ENCODE assay signal across 18 cellular contexts in the genomic region with DNA sequence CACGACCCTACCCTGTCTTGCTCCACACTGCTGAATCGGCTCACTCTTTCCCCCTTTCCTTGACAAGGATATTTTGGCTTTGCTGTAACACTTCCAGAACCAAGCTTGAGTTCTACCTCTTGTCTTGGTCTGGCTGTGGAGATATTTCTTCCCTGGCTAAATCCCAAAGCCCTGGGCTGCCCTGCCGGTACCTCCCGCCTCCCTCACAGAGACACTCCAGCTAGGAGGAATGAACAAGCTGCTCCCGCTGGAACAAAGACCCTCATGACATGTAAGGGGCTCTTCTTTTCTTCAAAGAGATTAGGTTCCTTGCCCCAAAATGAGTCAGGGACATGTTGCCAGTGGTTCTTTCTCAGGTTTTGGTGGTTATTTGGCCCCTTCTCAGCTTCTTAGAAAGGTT.
"Had no signal": no experiment of that assay in that cellular context is flagged by ENCODE, and none has a peak within 500 bp of the region (broad histone marks: within the 10 kb centered on the region; RNA-seq: fewer than 3 reads in every experiment).

No MANE protein-coding gene starts in this region.

- H3K4me1 ChIP-seq: prostate gland, right lobe of liver had no signal

- H3K4me3 ChIP-seq: gastroesophageal sphincter, prostate gland, right lobe of liver, smooth muscle cell, upper lobe of right lung had no signal

- DNase-seq: activated B cell treated with CpG ODN at 0.5 μM for 24 hours; activated CD4-positive, alpha-beta T cell treated with anti-CD3 and anti-CD28 coated beads for 48 hours; activated CD8-positive, alpha-beta T cell treated with anti-CD3 and anti-CD28 coated beads for 36 hours; activated gamma-delta T cell; activated naive CD8-positive, alpha-beta T cell treated with anti-CD3 and anti-CD28 coated beads for 36 hours; activated T-cell treated with anti-CD3 and anti-CD28 coated beads, Interleukin-2, amount 50 U/mL, for 4 hours; dermis blood vessel endothelial cell; erythroblast; left colon; naive thymus-derived CD8-positive, alpha-beta T cell; nucleus accumbens; right lobe of liver; upper lobe of right lung had no signal

- H3K9me3 ChIP-seq: gastroesophageal sphincter, prostate gland, right lobe of liver, upper lobe of right lung had no signal

- ATAC-seq: activated CD8-positive, alpha-beta T cell treated with anti-CD3 and anti-CD28 coated beads for 36 hours; activated T-cell treated with anti-CD3 and anti-CD28 coated beads, Interleukin-2, amount 50 U/mL, for 4 hours; left colon; naive thymus-derived CD8-positive, alpha-beta T cell; upper lobe of right lung had no signal

- H3K27ac ChIP-seq: gastroesophageal sphincter, prostate gland, right lobe of liver, upper lobe of right lung had no signal

- H3K27me3 ChIP-seq: gastroesophageal sphincter, right lobe of liver, upper lobe of right lung had no signal

- H3K27me3 Mint-ChIP-seq: activated B cell treated with CpG ODN at 0.5 μM for 24 hours; activated CD8-positive, alpha-beta T cell treated with anti-CD3 and anti-CD28 coated beads for 36 hours; activated naive CD8-positive, alpha-beta T cell treated with anti-CD3 and anti-CD28 coated beads for 36 hours; naive thymus-derived CD8-positive, alpha-beta T cell; stimulated activated naive CD8-positive, alpha-beta T cell treated with anti-CD3 and anti-CD28 coated beads, Interleukin-15, Interleukin-2, amounts not matched to agents 100 ng/mL and 50 ng/mL, for 24 hours had no signal

- H3K9me3 Mint-ChIP-seq: activated B cell treated with CpG ODN at 0.5 μM for 24 hours; activated CD8-positive, alpha-beta T cell treated with anti-CD3 and anti-CD28 coated beads for 36 hours; activated naive CD8-positive, alpha-beta T cell treated with anti-CD3 and anti-CD28 coated beads for 36 hours; activated T-cell treated with anti-CD3 and anti-CD28 coated beads, Interleukin-2, amount 50 U/mL, for 4 hours; naive thymus-derived CD8-positive, alpha-beta T cell; stimulated activated naive CD8-positive, alpha-beta T cell treated with anti-CD3 and anti-CD28 coated beads, Interleukin-15, Interleukin-2, amounts not matched to agents 100 ng/mL and 50 ng/mL, for 24 hours; T-helper 1 cell treated with Interleukin-12 subunit alpha and Interleukin-12 subunit beta and Interleukin-4 antibody, amounts not matched to agents 30 μg/mL and 1 μg/mL, for 36 hours had no signal

- H3K4me3 Mint-ChIP-seq: activated B cell treated with CpG ODN at 0.5 μM for 24 hours; activated CD8-positive, alpha-beta T cell treated with anti-CD3 and anti-CD28 coated beads for 36 hours; activated naive CD8-positive, alpha-beta T cell treated with anti-CD3 and anti-CD28 coated beads for 36 hours; activated T-cell treated with anti-CD3 and anti-CD28 coated beads, Interleukin-2, amount 50 U/mL, for 4 hours; naive thymus-derived CD8-positive, alpha-beta T cell; stimulated activated naive CD8-positive, alpha-beta T cell treated with anti-CD3 and anti-CD28 coated beads, Interleukin-15, Interleukin-2, amounts not matched to agents 100 ng/mL and 50 ng/mL, for 24 hours; T-helper 1 cell treated with Interleukin-12 subunit alpha and Interleukin-12 subunit beta and Interleukin-4 antibody, amounts not matched to agents 30 μg/mL and 1 μg/mL, for 36 hours had no signal

- H3K4me1 Mint-ChIP-seq: activated B cell treated with CpG ODN at 0.5 μM for 24 hours; activated naive CD8-positive, alpha-beta T cell treated with anti-CD3 and anti-CD28 coated beads for 36 hours had no signal

- H3K27ac Mint-ChIP-seq: activated B cell treated with CpG ODN at 0.5 μM for 24 hours; activated CD8-positive, alpha-beta T cell treated with anti-CD3 and anti-CD28 coated beads for 36 hours; activated naive CD8-positive, alpha-beta T cell treated with anti-CD3 and anti-CD28 coated beads for 36 hours; stimulated activated naive CD8-positive, alpha-beta T cell treated with anti-CD3 and anti-CD28 coated beads, Interleukin-15, Interleukin-2, amounts not matched to agents 100 ng/mL and 50 ng/mL, for 24 hours; T-helper 1 cell treated with Interleukin-12 subunit alpha and Interleukin-12 subunit beta and Interleukin-4 antibody, amounts not matched to agents 30 μg/mL and 1 μg/mL, for 36 hours had no signal

- H3K4me2 ChIP-seq: smooth muscle cell had no signal
